Comparison of ENCODE assay signal across 2 cellular contexts in genomic region chr1:234820597-234820996, GRCh38.
TF ChIP-seq lines count a peak whose summit lies in the region.

No MANE protein-coding gene starts in this region.

TF ChIP-seq in A549, 52 proteins besides CTCF, POLR2A, EP300 and RAD21:
- TF ChIP-seq JUN (IDR thresholded peaks at IDR 0.05) (no peak), HOXB5 (CRISPR knock-in tag; IDR thresholded peaks at IDR 0.05) (no peak), FOXS1 (CRISPR knock-in tag; IDR thresholded peaks at IDR 0.05) (no peak), CHD2 (IDR thresholded peaks at IDR 0.05; ENCODE audit: low read length, partially characterized antibody) (no peak), RCOR1 (IDR thresholded peaks at IDR 0.05; ENCODE audit: low read depth, low read length) (no peak), HDAC2 (IDR thresholded peaks at IDR 0.05) (no peak), NR3C1 (IDR thresholded peaks at IDR 0.05) (no peak)
- TF ChIP-seq, protein P1, sequence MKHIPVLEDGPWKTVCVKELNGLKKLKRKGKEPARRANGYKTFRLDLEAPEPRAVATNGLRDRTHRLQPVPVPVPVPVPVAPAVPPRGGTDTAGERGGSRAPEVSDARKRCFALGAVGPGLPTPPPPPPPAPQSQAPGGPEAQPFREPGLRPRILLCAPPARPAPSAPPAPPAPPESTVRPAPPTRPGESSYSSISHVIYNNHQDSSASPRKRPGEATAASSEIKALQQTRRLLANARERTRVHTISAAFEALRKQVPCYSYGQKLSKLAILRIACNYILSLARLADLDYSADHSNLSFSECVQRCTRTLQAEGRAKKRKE (CRISPR knock-in tag; IDR thresholded peaks at IDR 0.05; ENCODE audit: low read depth) = no peak

TF ChIP-seq in IMR-90, 13 proteins besides CTCF, POLR2A, EP300 and RAD21:
- no peak for TF ChIP-seq SMC3 (IDR thresholded peaks at IDR 0.05; ENCODE audit: low read depth, low read length)
- TF ChIP-seq MAZ (IDR thresholded peaks at IDR 0.05; ENCODE audit: borderline replicate concordance, low read depth, low read length) = no peak
- no peak for TF ChIP-seq USF2 (IDR thresholded peaks at IDR 0.05; ENCODE audit: low read depth, low read length)
